In the genomic region with DNA sequence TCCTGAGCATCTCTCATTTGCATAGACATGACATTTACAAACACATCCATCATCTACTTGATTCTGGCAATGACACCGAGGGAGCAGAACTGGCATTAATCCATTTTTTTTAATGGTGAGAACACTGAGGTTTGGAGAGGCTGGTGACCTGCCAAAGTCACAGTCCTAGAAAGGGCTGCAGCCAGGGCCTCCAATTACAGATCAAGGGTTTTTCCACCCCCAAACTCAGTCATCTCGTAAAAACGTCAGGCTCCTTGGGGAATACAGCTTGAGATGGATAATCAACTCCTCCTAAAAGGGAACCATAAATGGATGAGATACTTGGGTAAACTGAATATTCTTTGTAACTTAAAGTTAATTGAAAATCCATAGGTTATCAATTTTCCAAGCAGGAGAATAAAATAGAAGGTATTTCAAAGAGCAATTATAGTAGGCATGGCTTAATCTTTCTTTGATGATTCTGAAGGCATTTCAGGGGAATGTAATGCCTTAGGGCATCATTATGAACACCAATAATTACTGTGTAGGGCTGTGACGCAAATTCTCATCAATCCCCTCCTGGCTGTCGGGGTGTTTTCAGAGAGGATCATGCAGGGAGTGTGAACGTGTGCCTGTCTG, we compare ENCODE assay signal across 14 cellular contexts. TPM values are rescaled to one million over a fixed set of nuclear protein-coding genes. Genes with fewer than 3 reads are reported as not detected.
DNase-seq lines count a peak whose midpoint lies in the region; ATAC-seq and TF ChIP-seq lines count a peak whose summit lies in the region.
"Had no signal": no experiment of that assay in that cellular context is flagged by ENCODE, and none has a peak within 500 bp of the region (broad histone marks: within the 10 kb centered on the region; RNA-seq: fewer than 3 reads in every experiment).

No MANE protein-coding gene starts in this region.

- BruUV-seq in Panc1 (replicated peaks; lab: Mats Ljungman, UMichigan) = no TSS peak

- no peaks in the 10 kb centered on the region for H3K9me3 Mint-ChIP-seq in nephron
- no peaks in the 10 kb centered on the region for H3K9me3 Mint-ChIP-seq in activated CD4-positive, alpha-beta T cell treated with anti-CD3 and anti-CD28 coated beads, Interleukin-2, amount 10 ng/mL, durations not matched to agents 24 days and 14 days
- H3K9me3 Mint-ChIP-seq: activated T-helper 17 cell treated with anti-CD3 and anti-CD28 coated beads, Interleukin-2, amount 50 U/mL, for 72 hours had no signal

- intact Hi-C loops in Panc1 (cut with micrococcal nuclease; ENCODE audit: unreplicated experiment) = no loop called here
- intact Hi-C loops in activated CD4-positive, alpha-beta T cell treated with anti-CD3 and anti-CD28 coated beads, Interleukin-2, amount 10 ng/mL, durations not matched to agents 24 days and 14 days (cut with micrococcal nuclease) = no loop called here

- no peaks in the 10 kb centered on the region for H3K27me3 ChIP-seq in Panc1 (ENCODE audit: control insufficient read depth, insufficient read depth, low read length)
- H3K27me3 ChIP-seq: cardiac muscle cell had no signal

- no peaks in the 10 kb centered on the region for H3K36me3 Mint-ChIP-seq in nephron (ENCODE audit: low read depth)
- no peaks in the 10 kb centered on the region for H3K36me3 Mint-ChIP-seq in activated CD4-positive, alpha-beta T cell treated with anti-CD3 and anti-CD28 coated beads, Interleukin-2, amount 10 ng/mL, durations not matched to agents 24 days and 14 days (ENCODE audit: low read depth)

- peaks cover 15% of the 10 kb centered on the region for H3K4me1 ChIP-seq in Panc1 (ENCODE audit: control insufficient read depth, insufficient read depth, low read length)

- peak overlapping the region; percentile 37 to 74 (median 63) for H3K27ac Mint-ChIP-seq in nephron
- no peak overlapping the region for H3K27ac Mint-ChIP-seq in activated CD4-positive, alpha-beta T cell treated with anti-CD3 and anti-CD28 coated beads, Interleukin-2, amount 10 ng/mL, durations not matched to agents 24 days and 14 days

- peaks cover 20% of the 10 kb centered on the region for H3K27me3 Mint-ChIP-seq in nephron (ENCODE audit: low read depth)
- peaks cover 8% of the 10 kb centered on the region for H3K27me3 Mint-ChIP-seq in activated CD4-positive, alpha-beta T cell treated with anti-CD3 and anti-CD28 coated beads, Interleukin-2, amount 10 ng/mL, durations not matched to agents 24 days and 14 days
- H3K27me3 Mint-ChIP-seq: activated T-helper 17 cell treated with anti-CD3 and anti-CD28 coated beads, Interleukin-2, amount 50 U/mL, for 72 hours had no signal

- TF ChIP-seq CTCF in Panc1 (IDR thresholded peaks at IDR 0.05) (no peak), nephron (IDR thresholded peaks at IDR 0.05; ENCODE audit: unreplicated experiment in 3 of 3) (no peak)

- H3K36me3 ChIP-seq in Panc1 (ENCODE audit: control insufficient read depth, insufficient read depth, low read length) = no peaks in the 10 kb centered on the region
- H3K36me3 ChIP-seq: cardiac muscle cell had no signal

- in situ Hi-C loops in Panc1 (cut with HindIII; ENCODE audit: low pct_unique_long_range_greater_than_20kb, low sequenced_read_pairs) = no loop called here

- ATAC-seq in Panc1 = peak; percentile 44
- no peak for ATAC-seq in GM19455 (IDR thresholded peaks at IDR 0.05; ENCODE audit: unreplicated experiment)
- no peak for ATAC-seq in GM19035 (IDR thresholded peaks at IDR 0.05; ENCODE audit: unreplicated experiment)
- ATAC-seq: activated T-helper 17 cell treated with anti-CD3 and anti-CD28 coated beads, Interleukin-2, amount 50 U/mL, for 72 hours had no signal

- CTCF ChIA-PET in Panc1 (lab: Charles Lee) = interaction anchor here (0.7 kb wide), 1 partner anchor 187 kb away, joined by 3 read pairs; a partner anchor contains a TSS

- no peak overlapping the region; the same call in 1 of the 2 replicates for H3K27ac ChIP-seq in Panc1 (ENCODE audit: low read length)
- H3K27ac ChIP-seq: cardiac muscle cell had no signal

- no peak overlapping the region for H3K4me3 ChIP-seq in Panc1 (ENCODE audit: low read depth in 2 of 2, low read length in 2 of 2)
- H3K4me3 ChIP-seq: cardiac muscle cell had no signal

- H3K4me1 Mint-ChIP-seq in nephron = peaks cover 66% of the 10 kb centered on the region
- H3K4me1 Mint-ChIP-seq in activated CD4-positive, alpha-beta T cell treated with anti-CD3 and anti-CD28 coated beads, Interleukin-2, amount 10 ng/mL, durations not matched to agents 24 days and 14 days = peaks cover 13% of the 10 kb centered on the region

- POLR2A ChIA-PET in Panc1 (lab: Charles Lee) = no interaction called here

- H3K4me3 Mint-ChIP-seq in nephron = no peak overlapping the region
- no peak overlapping the region for H3K4me3 Mint-ChIP-seq in activated CD4-positive, alpha-beta T cell treated with anti-CD3 and anti-CD28 coated beads, Interleukin-2, amount 10 ng/mL, durations not matched to agents 24 days and 14 days
- H3K4me3 Mint-ChIP-seq: activated T-helper 17 cell treated with anti-CD3 and anti-CD28 coated beads, Interleukin-2, amount 50 U/mL, for 72 hours had no signal

- H3K9me3 ChIP-seq in Panc1 (ENCODE audit: control insufficient read depth, insufficient read depth, low read depth, low read length) = no peaks in the 10 kb centered on the region

- peak; percentile 67 for DNase-seq in DMS53 (lab: John Stamatoyannopoulos, UW)
- DNase-seq in LHCN-M2 (ENCODE audit: low read depth) = peak; percentile 28
- DNase-seq in Panc1 (ENCODE audit: low read depth, low spot score) = no peak
- no peak for DNase-seq in inferior parietal cortex (ENCODE audit: extremely low spot score)
- DNase-seq in activated CD4-positive, alpha-beta T cell treated with anti-CD3 and anti-CD28 coated beads, Interleukin-2, amount 10 ng/mL, durations not matched to agents 24 days and 14 days = no peak
- DNase-seq: activated CD4-positive, CD25-positive, alpha-beta regulatory T cell; COR-L47; NCI-H2081 treated with DMSO at 0.1 percent for 48 hours; stimulated activated CD8-positive, alpha-beta memory T cell treated with anti-CD3 and anti-CD28 coated beads, Interleukin-4, amount 100 ng/mL, for 48 hours had no signal

RNA-seq across cellular contexts. Expression of a gene that starts 9.5 kb away (rescaled TPM):
- total RNA-seq in LHCN-M2 (2014; rRNA removed) (not detected in 2 replicates), Panc1 (2021; ENCODE audit: unreplicated experiment) (0.21 TPM)
- 0.02 TPM for polyA plus RNA-seq in LHCN-M2 (2012)
- polyA plus RNA-seq in Panc1 (2012; ENCODE audit: insufficient read length) = 0.24 TPM
- 0.21 and 0.50 TPM in 2 replicates for total RNA-seq in activated CD4-positive, alpha-beta T cell treated with anti-CD3 and anti-CD28 coated beads, Interleukin-2, amount 10 ng/mL, durations not matched to agents 24 days and 14 days

Comparison
In these comparisons a context has a peak if more than half of its experiments do, and no peak if none do; other contexts are left out.
1. DNase-seq: peak in DMS53 (single experiment) and LHCN-M2 (single experiment); none in Panc1 (single experiment), inferior parietal cortex (single experiment) and activated CD4-positive, alpha-beta T cell treated with anti-CD3 and anti-CD28 coated beads, Interleukin-2, amount 10 ng/mL, durations not matched to agents 24 days and 14 days (single experiment).